ENCODE assay signal across 2 cellular contexts in the genomic region with DNA sequence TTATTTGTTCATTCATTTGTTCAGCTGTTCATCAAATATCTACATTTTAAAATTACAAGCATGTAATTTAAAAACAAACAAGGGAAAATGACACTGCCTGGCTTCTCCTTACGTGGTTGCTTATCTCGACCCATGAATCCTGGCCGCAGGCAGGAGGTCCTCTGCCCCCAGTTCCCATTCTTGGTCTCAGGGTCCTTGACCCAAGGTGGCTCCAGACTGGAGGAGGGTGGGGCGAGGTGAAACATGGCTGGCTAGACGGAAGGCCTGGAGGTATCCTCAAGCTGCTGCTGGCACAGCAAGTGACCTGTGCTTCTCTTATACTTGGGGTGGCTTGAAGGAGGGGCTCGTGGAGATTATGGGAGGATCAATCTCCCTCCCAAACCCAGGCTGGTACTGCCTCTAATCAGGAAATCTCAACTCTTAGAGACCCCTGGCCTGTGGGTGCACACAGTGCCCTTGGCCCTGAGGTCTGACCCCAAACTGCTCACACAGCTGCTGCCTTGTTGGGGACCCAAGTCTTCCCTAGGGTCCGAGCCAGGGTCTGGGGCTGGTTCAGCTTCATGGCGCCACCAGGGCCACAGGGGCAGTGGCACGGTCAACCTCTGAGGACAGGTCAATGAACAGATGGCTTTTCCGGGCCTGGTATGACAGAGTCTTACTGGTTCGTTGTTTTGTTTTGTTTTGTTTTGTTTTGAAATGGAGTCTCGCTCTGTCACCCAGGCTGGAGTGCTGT.
TF ChIP-seq lines count a peak whose summit lies in the region.

No MANE protein-coding gene starts in this region.

TF ChIP-seq in GM23338, 12 proteins besides CTCF, POLR2A, EP300 and RAD21 (continued from another document):
- TF ChIP-seq, protein P1, sequence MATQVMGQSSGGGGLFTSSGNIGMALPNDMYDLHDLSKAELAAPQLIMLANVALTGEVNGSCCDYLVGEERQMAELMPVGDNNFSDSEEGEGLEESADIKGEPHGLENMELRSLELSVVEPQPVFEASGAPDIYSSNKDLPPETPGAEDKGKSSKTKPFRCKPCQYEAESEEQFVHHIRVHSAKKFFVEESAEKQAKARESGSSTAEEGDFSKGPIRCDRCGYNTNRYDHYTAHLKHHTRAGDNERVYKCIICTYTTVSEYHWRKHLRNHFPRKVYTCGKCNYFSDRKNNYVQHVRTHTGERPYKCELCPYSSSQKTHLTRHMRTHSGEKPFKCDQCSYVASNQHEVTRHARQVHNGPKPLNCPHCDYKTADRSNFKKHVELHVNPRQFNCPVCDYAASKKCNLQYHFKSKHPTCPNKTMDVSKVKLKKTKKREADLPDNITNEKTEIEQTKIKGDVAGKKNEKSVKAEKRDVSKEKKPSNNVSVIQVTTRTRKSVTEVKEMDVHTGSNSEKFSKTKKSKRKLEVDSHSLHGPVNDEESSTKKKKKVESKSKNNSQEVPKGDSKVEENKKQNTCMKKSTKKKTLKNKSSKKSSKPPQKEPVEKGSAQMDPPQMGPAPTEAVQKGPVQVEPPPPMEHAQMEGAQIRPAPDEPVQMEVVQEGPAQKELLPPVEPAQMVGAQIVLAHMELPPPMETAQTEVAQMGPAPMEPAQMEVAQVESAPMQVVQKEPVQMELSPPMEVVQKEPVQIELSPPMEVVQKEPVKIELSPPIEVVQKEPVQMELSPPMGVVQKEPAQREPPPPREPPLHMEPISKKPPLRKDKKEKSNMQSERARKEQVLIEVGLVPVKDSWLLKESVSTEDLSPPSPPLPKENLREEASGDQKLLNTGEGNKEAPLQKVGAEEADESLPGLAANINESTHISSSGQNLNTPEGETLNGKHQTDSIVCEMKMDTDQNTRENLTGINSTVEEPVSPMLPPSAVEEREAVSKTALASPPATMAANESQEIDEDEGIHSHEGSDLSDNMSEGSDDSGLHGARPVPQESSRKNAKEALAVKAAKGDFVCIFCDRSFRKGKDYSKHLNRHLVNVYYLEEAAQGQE (IDR thresholded peaks at IDR 0.05; ENCODE audit: unreplicated experiment): no peak
- TF ChIP-seq, protein P2, sequence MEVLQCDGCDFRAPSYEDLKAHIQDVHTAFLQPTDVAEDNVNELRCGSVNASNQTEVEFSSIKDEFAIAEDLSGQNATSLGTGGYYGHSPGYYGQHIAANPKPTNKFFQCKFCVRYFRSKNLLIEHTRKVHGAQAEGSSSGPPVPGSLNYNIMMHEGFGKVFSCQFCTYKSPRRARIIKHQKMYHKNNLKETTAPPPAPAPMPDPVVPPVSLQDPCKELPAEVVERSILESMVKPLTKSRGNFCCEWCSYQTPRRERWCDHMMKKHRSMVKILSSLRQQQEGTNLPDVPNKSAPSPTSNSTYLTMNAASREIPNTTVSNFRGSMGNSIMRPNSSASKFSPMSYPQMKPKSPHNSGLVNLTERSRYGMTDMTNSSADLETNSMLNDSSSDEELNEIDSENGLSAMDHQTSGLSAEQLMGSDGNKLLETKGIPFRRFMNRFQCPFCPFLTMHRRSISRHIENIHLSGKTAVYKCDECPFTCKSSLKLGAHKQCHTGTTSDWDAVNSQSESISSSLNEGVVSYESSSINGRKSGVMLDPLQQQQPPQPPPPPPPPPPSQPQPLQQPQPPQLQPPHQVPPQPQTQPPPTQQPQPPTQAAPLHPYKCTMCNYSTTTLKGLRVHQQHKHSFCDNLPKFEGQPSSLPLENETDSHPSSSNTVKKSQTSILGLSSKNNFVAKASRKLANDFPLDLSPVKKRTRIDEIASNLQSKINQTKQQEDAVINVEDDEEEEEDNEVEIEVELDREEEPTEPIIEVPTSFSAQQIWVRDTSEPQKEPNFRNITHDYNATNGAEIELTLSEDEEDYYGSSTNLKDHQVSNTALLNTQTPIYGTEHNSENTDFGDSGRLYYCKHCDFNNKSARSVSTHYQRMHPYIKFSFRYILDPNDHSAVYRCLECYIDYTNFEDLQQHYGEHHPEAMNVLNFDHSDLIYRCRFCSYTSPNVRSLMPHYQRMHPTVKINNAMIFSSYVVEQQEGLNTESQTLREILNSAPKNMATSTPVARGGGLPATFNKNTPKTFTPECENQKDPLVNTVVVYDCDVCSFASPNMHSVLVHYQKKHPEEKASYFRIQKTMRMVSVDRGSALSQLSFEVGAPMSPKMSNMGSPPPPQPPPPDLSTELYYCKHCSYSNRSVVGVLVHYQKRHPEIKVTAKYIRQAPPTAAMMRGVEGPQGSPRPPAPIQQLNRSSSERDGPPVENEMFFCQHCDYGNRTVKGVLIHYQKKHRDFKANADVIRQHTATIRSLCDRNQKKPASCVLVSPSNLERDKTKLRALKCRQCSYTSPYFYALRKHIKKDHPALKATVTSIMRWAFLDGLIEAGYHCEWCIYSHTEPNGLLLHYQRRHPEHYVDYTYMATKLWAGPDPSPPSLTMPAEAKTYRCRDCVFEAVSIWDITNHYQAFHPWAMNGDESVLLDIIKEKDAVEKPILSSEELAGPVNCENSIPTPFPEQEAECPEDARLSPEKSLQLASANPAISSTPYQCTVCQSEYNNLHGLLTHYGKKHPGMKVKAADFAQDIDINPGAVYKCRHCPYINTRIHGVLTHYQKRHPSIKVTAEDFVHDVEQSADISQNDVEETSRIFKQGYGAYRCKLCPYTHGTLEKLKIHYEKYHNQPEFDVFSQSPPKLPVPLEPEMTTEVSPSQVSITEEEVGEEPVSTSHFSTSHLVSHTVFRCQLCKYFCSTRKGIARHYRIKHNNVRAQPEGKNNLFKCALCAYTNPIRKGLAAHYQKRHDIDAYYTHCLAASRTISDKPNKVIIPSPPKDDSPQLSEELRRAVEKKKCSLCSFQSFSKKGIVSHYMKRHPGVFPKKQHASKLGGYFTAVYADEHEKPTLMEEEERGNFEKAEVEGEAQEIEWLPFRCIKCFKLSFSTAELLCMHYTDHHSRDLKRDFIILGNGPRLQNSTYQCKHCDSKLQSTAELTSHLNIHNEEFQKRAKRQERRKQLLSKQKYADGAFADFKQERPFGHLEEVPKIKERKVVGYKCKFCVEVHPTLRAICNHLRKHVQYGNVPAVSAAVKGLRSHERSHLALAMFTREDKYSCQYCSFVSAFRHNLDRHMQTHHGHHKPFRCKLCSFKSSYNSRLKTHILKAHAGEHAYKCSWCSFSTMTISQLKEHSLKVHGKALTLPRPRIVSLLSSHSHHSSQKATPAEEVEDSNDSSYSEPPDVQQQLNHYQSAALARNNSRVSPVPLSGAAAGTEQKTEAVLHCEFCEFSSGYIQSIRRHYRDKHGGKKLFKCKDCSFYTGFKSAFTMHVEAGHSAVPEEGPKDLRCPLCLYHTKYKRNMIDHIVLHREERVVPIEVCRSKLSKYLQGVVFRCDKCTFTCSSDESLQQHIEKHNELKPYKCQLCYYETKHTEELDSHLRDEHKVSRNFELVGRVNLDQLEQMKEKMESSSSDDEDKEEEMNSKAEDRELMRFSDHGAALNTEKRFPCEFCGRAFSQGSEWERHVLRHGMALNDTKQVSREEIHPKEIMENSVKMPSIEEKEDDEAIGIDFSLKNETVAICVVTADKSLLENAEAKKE (CRISPR knock-in tag; IDR thresholded peaks at IDR 0.05): no peak

TF ChIP-seq in HepG2, 621 proteins besides CTCF, POLR2A, EP300 and RAD21 (continued from another document):
- TF ChIP-seq, protein P3, sequence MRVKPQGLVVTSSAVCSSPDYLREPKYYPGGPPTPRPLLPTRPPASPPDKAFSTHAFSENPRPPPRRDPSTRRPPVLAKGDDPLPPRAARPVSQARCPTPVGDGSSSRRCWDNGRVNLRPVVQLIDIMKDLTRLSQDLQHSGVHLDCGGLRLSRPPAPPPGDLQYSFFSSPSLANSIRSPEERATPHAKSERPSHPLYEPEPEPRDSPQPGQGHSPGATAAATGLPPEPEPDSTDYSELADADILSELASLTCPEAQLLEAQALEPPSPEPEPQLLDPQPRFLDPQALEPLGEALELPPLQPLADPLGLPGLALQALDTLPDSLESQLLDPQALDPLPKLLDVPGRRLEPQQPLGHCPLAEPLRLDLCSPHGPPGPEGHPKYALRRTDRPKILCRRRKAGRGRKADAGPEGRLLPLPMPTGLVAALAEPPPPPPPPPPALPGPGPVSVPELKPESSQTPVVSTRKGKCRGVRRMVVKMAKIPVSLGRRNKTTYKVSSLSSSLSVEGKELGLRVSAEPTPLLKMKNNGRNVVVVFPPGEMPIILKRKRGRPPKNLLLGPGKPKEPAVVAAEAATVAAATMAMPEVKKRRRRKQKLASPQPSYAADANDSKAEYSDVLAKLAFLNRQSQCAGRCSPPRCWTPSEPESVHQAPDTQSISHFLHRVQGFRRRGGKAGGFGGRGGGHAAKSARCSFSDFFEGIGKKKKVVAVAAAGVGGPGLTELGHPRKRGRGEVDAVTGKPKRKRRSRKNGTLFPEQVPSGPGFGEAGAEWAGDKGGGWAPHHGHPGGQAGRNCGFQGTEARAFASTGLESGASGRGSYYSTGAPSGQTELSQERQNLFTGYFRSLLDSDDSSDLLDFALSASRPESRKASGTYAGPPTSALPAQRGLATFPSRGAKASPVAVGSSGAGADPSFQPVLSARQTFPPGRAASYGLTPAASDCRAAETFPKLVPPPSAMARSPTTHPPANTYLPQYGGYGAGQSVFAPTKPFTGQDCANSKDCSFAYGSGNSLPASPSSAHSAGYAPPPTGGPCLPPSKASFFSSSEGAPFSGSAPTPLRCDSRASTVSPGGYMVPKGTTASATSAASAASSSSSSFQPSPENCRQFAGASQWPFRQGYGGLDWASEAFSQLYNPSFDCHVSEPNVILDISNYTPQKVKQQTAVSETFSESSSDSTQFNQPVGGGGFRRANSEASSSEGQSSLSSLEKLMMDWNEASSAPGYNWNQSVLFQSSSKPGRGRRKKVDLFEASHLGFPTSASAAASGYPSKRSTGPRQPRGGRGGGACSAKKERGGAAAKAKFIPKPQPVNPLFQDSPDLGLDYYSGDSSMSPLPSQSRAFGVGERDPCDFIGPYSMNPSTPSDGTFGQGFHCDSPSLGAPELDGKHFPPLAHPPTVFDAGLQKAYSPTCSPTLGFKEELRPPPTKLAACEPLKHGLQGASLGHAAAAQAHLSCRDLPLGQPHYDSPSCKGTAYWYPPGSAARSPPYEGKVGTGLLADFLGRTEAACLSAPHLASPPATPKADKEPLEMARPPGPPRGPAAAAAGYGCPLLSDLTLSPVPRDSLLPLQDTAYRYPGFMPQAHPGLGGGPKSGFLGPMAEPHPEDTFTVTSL (CRISPR knock-in tag; IDR thresholded peaks at IDR 0.05; ENCODE audit: borderline replicate concordance): no peak
- TF ChIP-seq NRL (CRISPR knock-in tag; IDR thresholded peaks at IDR 0.05; ENCODE audit: borderline replicate concordance): 0 out of 2 replicates have a peak, but pooled peaks have one; percentile 20
